ENCODE assay signal across 16 cellular contexts in the genomic region with DNA sequence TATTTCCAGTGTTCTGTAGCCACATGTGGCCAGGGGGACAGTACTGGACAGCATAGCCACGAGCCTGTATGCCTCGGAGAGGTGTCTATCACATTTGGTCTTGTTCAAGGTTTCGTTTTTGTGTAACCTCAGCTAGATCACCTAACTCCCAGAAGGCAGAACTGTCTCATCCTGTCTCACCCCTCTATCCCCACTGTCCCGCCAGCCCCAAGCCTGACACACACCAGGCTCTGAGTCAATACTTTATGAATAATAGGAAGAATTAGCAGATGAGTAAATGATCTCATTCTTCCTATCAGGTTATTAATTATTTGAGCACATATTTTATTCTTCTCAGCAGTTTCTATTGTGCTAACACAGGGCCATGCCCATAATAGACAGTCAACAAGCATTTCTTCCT.
DNase-seq lines count a peak whose midpoint lies in the region; ATAC-seq and TF ChIP-seq lines count a peak whose summit lies in the region.
"Had no signal": no experiment of that assay in that cellular context is flagged by ENCODE, and none has a peak within 500 bp of the region (broad histone marks: within the 10 kb centered on the region; RNA-seq: fewer than 3 reads in every experiment).

No MANE protein-coding gene starts in this region.

- H3K4me1 ChIP-seq in IMR-90 (ENCODE audit: control insufficient read depth, insufficient read depth, low read length): peaks cover 2% of the 10 kb centered on the region; the same call in 1 of the 2 replicates

- no peak overlapping the region for H3K9ac ChIP-seq in IMR-90 (ENCODE audit: low read depth, low read length)

- H3K79me1 ChIP-seq in IMR-90 (ENCODE audit: low read depth in 1 of 2, low read length in 2 of 2): no peaks in the 10 kb centered on the region

- no peak overlapping the region for H3K4me3 Mint-ChIP-seq in nephron

- H3K27me3 Mint-ChIP-seq in nephron (ENCODE audit: low read depth): peaks cover 18% of the 10 kb centered on the region

- H3K36me3 Mint-ChIP-seq in nephron (ENCODE audit: low read depth): no peaks in the 10 kb centered on the region

- H2BK5ac ChIP-seq in IMR-90 (ENCODE audit: low read depth, low read length, poor library complexity, severe bottlenecking): no peak overlapping the region

- 100% methylated on average over 1 of the region's 4 CpGs; no CpG with 5 or more reads in 1 of the 2 experiments for WGBS in IMR-90 (ENCODE audit: extremely low coverage in 2 of 2, insufficient read length in 1 of 2), 2 experiments

- no peak overlapping the region for H2BK120ac ChIP-seq in IMR-90 (ENCODE audit: low read depth, low read length)

- no peak overlapping the region for H2AK5ac ChIP-seq in IMR-90 (ENCODE audit: low read depth, low read length)

- H3K9me1 ChIP-seq in IMR-90 (ENCODE audit: insufficient read depth, low read length): no peaks in the 10 kb centered on the region

- dilution Hi-C loops in IMR-90 (cut with HindIII; ENCODE audit: low sequenced_read_pairs, unreplicated experiment): no loop called here

- no peak for TF ChIP-seq CTCF in 22Rv1 (IDR thresholded peaks at IDR 0.05)
- no peak for TF ChIP-seq CTCF in IMR-90 (conservative IDR thresholded peaks at IDR 0.05; ENCODE audit: low read depth, low read length)
- TF ChIP-seq CTCF in epithelial cell of esophagus (IDR thresholded peaks at IDR 0.05; ENCODE audit: insufficient read depth, low read depth, low read length, missing control alignments): no peak
- TF ChIP-seq CTCF in nephron (IDR thresholded peaks at IDR 0.05; ENCODE audit: unreplicated experiment in 3 of 3): no peak

- H3K4me3 ChIP-seq in IMR-90 (ENCODE audit: insufficient read depth, low read depth, low read length) (no peak overlapping the region), epithelial cell of esophagus (ENCODE audit: low read length) (no peak overlapping the region), MG63 (no peak overlapping the region)
- H3K4me3 ChIP-seq: SK-N-MC had no signal

- H4K5ac ChIP-seq in IMR-90 (ENCODE audit: low read depth, low read length): no peak overlapping the region

- no peak overlapping the region for H3K14ac ChIP-seq in IMR-90 (replicated peaks; ENCODE audit: low read depth, low read length)

- H3K9me3 ChIP-seq in IMR-90 (ENCODE audit: control insufficient read depth, insufficient read depth, low read length): no peaks in the 10 kb centered on the region
- no peaks in the 10 kb centered on the region for H3K9me3 ChIP-seq in MG63

- BruUV-seq in IMR-90 (replicated peaks; lab: Mats Ljungman, UMichigan): no TSS peak

- H2BK20ac ChIP-seq in IMR-90 (ENCODE audit: low read depth, low read length): no peak overlapping the region

- H3K27ac Mint-ChIP-seq in nephron: peak overlapping the region in 2 of 3 experiments; percentile 0 to 52

- no peak for TF ChIP-seq RAD21 in IMR-90 (IDR thresholded peaks at IDR 0.05; ENCODE audit: low read length)

- CTCF ChIA-PET in IMR-90 (lab: Yijun Ruan, JAX): no interaction called here

- H3K56ac ChIP-seq in IMR-90 (ENCODE audit: extremely low read depth, insufficient read depth, low read length): no peak overlapping the region

- H4K20me1 ChIP-seq in IMR-90 (ENCODE audit: insufficient read depth, low read length): no peaks in the 10 kb centered on the region

- no peak overlapping the region for H3K4ac ChIP-seq in IMR-90 (ENCODE audit: low read depth, low read length)

- H3K36me3 ChIP-seq in IMR-90 (ENCODE audit: control insufficient read depth, insufficient read depth, low read length): no peaks in the 10 kb centered on the region
- no peaks in the 10 kb centered on the region for H3K36me3 ChIP-seq in MG63

- DNase-seq in IMR-90: no peak
- DNase-seq in epithelial cell of esophagus (ENCODE audit: low read depth): peak; percentile 75
- no peak for DNase-seq in G401 (ENCODE audit: low spot score)
- no peak for DNase-seq in left lobe of liver (ENCODE audit: low spot score)
- no peak for DNase-seq in MG63
- DNase-seq: C1 segment of cervical spinal cord, DMS79, GOT3, NCI-H1105 treated with DMSO at 0.1 percent for 48 hours, NCI-H1694, NCI-H2081 treated with DMSO at 0.1 percent for 48 hours, SHP77 had no signal

- no peak overlapping the region for H2BK15ac ChIP-seq in IMR-90 (ENCODE audit: low read depth, low read length)

- POLR2A ChIA-PET in IMR-90 (lab: Charles Lee; ENCODE audit: unreplicated experiment): no interaction called here

- H3K9me3 Mint-ChIP-seq in nephron: peaks cover 3% of the 10 kb centered on the region

- H3K4me1 Mint-ChIP-seq in nephron: peaks cover 16% of the 10 kb centered on the region

- in situ Hi-C loops in IMR-90 (cut with MboI; ENCODE audit: low sequenced_read_pairs) (no loop called here), G401 (cut with HindIII; ENCODE audit: low sequenced_read_pairs) (no loop called here)

- H3K18ac ChIP-seq in IMR-90 (ENCODE audit: low read depth, low read length): no peak overlapping the region

- no peak overlapping the region for H2AK9ac ChIP-seq in IMR-90 (replicated peaks; ENCODE audit: low read depth, low read length, poor library complexity)

- H4K8ac ChIP-seq in IMR-90 (ENCODE audit: low read depth in 2 of 2, low read length in 2 of 2): no peak overlapping the region

- H3K27me3 ChIP-seq in IMR-90 (ENCODE audit: control insufficient read depth, insufficient read depth, low read length): no peaks in the 10 kb centered on the region; the same call in 1 of the 2 replicates
- H3K27me3 ChIP-seq in MG63: no peaks in the 10 kb centered on the region

- no peak for TF ChIP-seq POLR2A in IMR-90 (IDR thresholded peaks at IDR 0.05; ENCODE audit: low read depth, low read length)

- ATAC-seq in IMR-90 (ENCODE audit: low read depth) (no peak), left lobe of liver (no peak), GM19328 (IDR thresholded peaks at IDR 0.05; ENCODE audit: unreplicated experiment) (no peak)

- peak overlapping the region; percentile 56 for H2AFZ ChIP-seq in IMR-90 (replicated peaks; ENCODE audit: low read length, poor library complexity)

- intact Hi-C loops in IMR-90 (cut with micrococcal nuclease): no loop called here

- H3K4me2 ChIP-seq in IMR-90 (ENCODE audit: low read depth, low read length): no peak overlapping the region

- H3K23ac ChIP-seq in IMR-90 (ENCODE audit: low read depth, low read length): no peak overlapping the region

- H3K27ac ChIP-seq in 22Rv1 (peak overlapping the region; percentile 5; the same call in 1 of the 2 replicates), IMR-90 (ENCODE audit: insufficient read depth, low read length) (no peak overlapping the region)
- H3K27ac ChIP-seq: SK-N-MC had no signal

- no peak overlapping the region for H4K91ac ChIP-seq in IMR-90 (ENCODE audit: insufficient read depth, low read depth, low read length)

TF ChIP-seq in IMR-90, 13 proteins besides CTCF, POLR2A, EP300 and RAD21:
- no peak for TF ChIP-seq CEBPB (IDR thresholded peaks at IDR 0.05; ENCODE audit: low read depth, low read length)
- no peak for TF ChIP-seq RCOR1 (IDR thresholded peaks at IDR 0.05; ENCODE audit: insufficient replicate concordance, low read length)
